ENCODE assay signal across 10 cellular contexts in genomic region chr6:37489697-37490336, GRCh38. TPM values are rescaled to one million over a fixed set of nuclear protein-coding genes. Genes with fewer than 3 reads are reported as not detected.
A peak's percentile ranks its signal among the peaks of the same experiment; 100 is the strongest.
DNase-seq lines count a peak whose midpoint lies in the region; ATAC-seq, FAIRE-seq and TF ChIP-seq lines count a peak whose summit lies in the region.
"Had no signal": no experiment of that assay in that cellular context is flagged by ENCODE, and none has a peak within 500 bp of the region (broad histone marks: within the 10 kb centered on the region; RNA-seq: fewer than 3 reads in every experiment).

No MANE protein-coding gene starts in this region.

- TF ChIP-seq POLR2A in K562 (conservative IDR thresholded peaks at IDR 0.05) = no peak

- no peaks in the 10 kb centered on the region for H3K79me2 ChIP-seq in K562 (ENCODE audit: control insufficient read depth, insufficient read depth, low read length)

- no peak overlapping the region for H3K4me2 ChIP-seq in K562 (ENCODE audit: insufficient read depth, low read length)

- no peak overlapping the region for H2AFZ ChIP-seq in K562 (ENCODE audit: low read depth, low read length)

- H3K4me3 ChIP-seq in K562 = no peak overlapping the region

- no peak for TF ChIP-seq EP300 in K562 (IDR thresholded peaks at IDR 0.05; ENCODE audit: low read length)

- H3K36me3 Mint-ChIP-seq in natural killer cell = no peaks in the 10 kb centered on the region

- TF ChIP-seq CTCF in K562 (IDR thresholded peaks at IDR 0.05 in 2 of 3, conservative IDR thresholded peaks at IDR 0.05 in 1 of 3; ENCODE audit: insufficient read depth in 2 of 3, low read depth in 1 of 3, low read length in 3 of 3) = peak; percentile 41 to 49 (median 48); a peak in 5 of 6 replicates
- no peak for TF ChIP-seq CTCF in natural killer cell (IDR thresholded peaks at IDR 0.05)

- no peak for FAIRE-seq in K562 (lab: Jason Lieb, UNC)
- FAIRE-seq: A204.1 had no signal

- H3K4me1 ChIP-seq in K562 (replicated peaks in 1 of 2; ENCODE audit: control insufficient read depth in 2 of 2, insufficient read depth in 2 of 2, low read length in 2 of 2) = peaks cover 6 to 29% of the 10 kb centered on the region in 2 experiments; a peak in 4 of 5 replicates

- ATAC-seq in K562 (peak; percentile 55), natural killer cell (peak; percentile 45 to 65 (median 65))

- TF ChIP-seq RAD21 in K562 (CRISPR knock-in tag; conservative IDR thresholded peaks at IDR 0.05 in 1 of 2, IDR thresholded peaks at IDR 0.05 in 1 of 2) = peak in 1 of 2 experiments; percentile 37; a peak in 1 of 4 replicates

- DNase-seq in NCI-H1092 treated with DMSO at 0.1 percent for 48 hours (lab: John Stamatoyannopoulos, UW) (peak; percentile 47), NCI-H1092 (lab: John Stamatoyannopoulos, UW) (no peak), NAMALWA (ENCODE audit: low spot score) (peak; percentile 44), K562 (ENCODE audit: extremely low read depth in 1 of 4, low spot score in 3 of 4) (peak in 2 of 4 experiments; percentile 50 to 51), natural killer cell (no peak), amniotic stem cell (lab: John Stamatoyannopoulos, UW) (no peak), D341Med (ENCODE audit: low spot score) (no peak), NCI-H510A (lab: John Stamatoyannopoulos, UW) (no peak)
- DNase-seq: foreskin melanocyte had no signal

- H3K27ac ChIP-seq in K562 (ENCODE audit: extremely low read depth, low read depth, low read length) = no peak overlapping the region

- CTCF ChIA-PET in K562 (lab: Yijun Ruan, JAX; ENCODE audit: low intra/inter-chr PET ratio) = interaction anchor here (0.6 kb wide), 1 partner anchor 312 kb away, joined by 3 read pairs; no protein-coding TSS in a partner anchor

- 43% methylated on average over 10 of the region's 10 CpGs for WGBS in K562 (ENCODE audit: insufficient coverage, low coverage, missing lambda C conversion rate)

- no TSS peak for BruUV-seq in K562 (replicated peaks; lab: Mats Ljungman, UMichigan)

- H3K9me3 Mint-ChIP-seq in natural killer cell = no peaks in the 10 kb centered on the region

- H3K4me3 Mint-ChIP-seq in natural killer cell = no peak overlapping the region

- peaks cover 18% of the 10 kb centered on the region; the same call in 1 of the 2 replicates for H4K20me1 ChIP-seq in K562 (replicated peaks; ENCODE audit: control insufficient read depth, insufficient read depth, low read length)

- no peaks in the 10 kb centered on the region for H3K9me3 ChIP-seq in K562 (replicated peaks; ENCODE audit: control insufficient read depth, insufficient read depth, low read depth, low read length)

- in situ Hi-C loops in K562 (cut with MboI) = no loop called here

- POLR2A ChIA-PET in K562 (lab: Yijun Ruan, JAX) = interaction anchor here (0.6 kb wide), 1 partner anchor 110 kb away, joined by 3 read pairs; no protein-coding TSS in a partner anchor

- H3K27ac Mint-ChIP-seq in natural killer cell = peak overlapping the region; percentile 86 to 88

- H3K9ac ChIP-seq in K562 (ENCODE audit: insufficient read depth in 1 of 2, low read depth in 2 of 2, low read length in 2 of 2) = peak overlapping the region in 1 of 2 experiments; percentile 46; a peak in 2 of 4 replicates

- H3K27me3 ChIP-seq in K562 (ENCODE audit: control insufficient read depth in 2 of 2, insufficient read depth in 2 of 2, low read length in 2 of 2) = no peaks in the 10 kb centered on the region

- H3K9me1 ChIP-seq in K562 (ENCODE audit: control insufficient read depth, insufficient read depth, low read length) = no peaks in the 10 kb centered on the region

- intact Hi-C loops in K562 (cut with micrococcal nuclease) (loop anchor here (5.0 to 10.0 kb wide), 2 partner anchors 163 to 465 kb away; no protein-coding TSS in a partner anchor), natural killer cell (cut with micrococcal nuclease) (no loop called here)

- H3K36me3 ChIP-seq in K562 (ENCODE audit: control insufficient read depth, insufficient read depth, low read length) = no peaks in the 10 kb centered on the region; the same call in 2 of the 3 replicates

- no peaks in the 10 kb centered on the region for H3K27me3 Mint-ChIP-seq in natural killer cell (ENCODE audit: low read depth in 2 of 2)

- peaks cover 26 to 37% of the 10 kb centered on the region in 2 donors for H3K4me1 Mint-ChIP-seq in natural killer cell

TF ChIP-seq in K562, 482 proteins besides CTCF, POLR2A, EP300 and RAD21:
- TF ChIP-seq SNRNP70 (optimal IDR thresholded peaks at IDR 0.05; ENCODE audit: low read depth, low read length) (no peak), NFIC (IDR thresholded peaks at IDR 0.05) (peak; percentile 66), POLR2G (IDR thresholded peaks at IDR 0.05; ENCODE audit: low read depth, low read length) (peak; percentile 40; the same call in 1 of the 2 replicates), ZKSCAN1 (IDR thresholded peaks at IDR 0.05; ENCODE audit: low read depth, low read length) (peak; percentile 58; the same call in 1 of the 2 replicates), SMC3 (conservative IDR thresholded peaks at IDR 0.05; ENCODE audit: insufficient read depth, low read depth, low read length) (0 out of 2 replicates have a peak, but pooled peaks have one; percentile 13), NCOR1 (IDR thresholded peaks at IDR 0.05) (no peak)

RNA-seq across cellular contexts. Expression of gene CCDC167, which starts 9.9 kb away (rescaled TPM):
- total RNA-seq in K562 (2011; cell fraction: chromatin; rRNA removed; ENCODE audit: low replicate concordance) = 2.3 and 8.0 TPM in 2 replicates
- total RNA-seq in K562 (2011; cell fraction: nucleolus; rRNA removed) = 14.3 and 16.6 TPM in 2 replicates
- total RNA-seq in K562 (2011; cell fraction: nucleoplasm; rRNA removed) = 11.5 and 13.2 TPM in 2 replicates
- total RNA-seq in K562 (2014; rRNA removed) (30.8 and 43.7 TPM in 2 replicates), K562 (2014; rRNA removed; fragmentation: Illumina TruSeq; extraction: Trizol) (28.3 and 31.8 TPM in 2 replicates), K562 (2015; rRNA removed; fragmentation: Illumina TruSeq; extraction: Trizol) (36.8 and 38.6 TPM in 2 replicates), K562 (2021) (26.0 and 26.8 TPM in 2 replicates), natural killer cell (10 to 100 TPM; 10.2 to 27.4 (median 19.4) TPM)
- polyA plus RNA-seq in K562 (2011; rRNA removed) (45.2 and 55.1 TPM in 2 replicates), K562 (2014; fragmentation: Illumina TruSeq; extraction: Trizol) (63.1 and 73.7 TPM in 2 replicates), K562 (2014; fragmentation: Nextera tagmentation; extraction: Ambion mirVana) (100 to 1,000 TPM in 1 of 2 experiments, 10 to 100 TPM in 1; 85.0 to 114 TPM), K562 (2014; rRNA removed) (40.5 and 45.9 TPM in 2 replicates)
- polyA plus RNA-seq in K562 (2011; cell fraction: cytosol; rRNA removed) = 63.9 and 67.1 TPM in 2 replicates
- polyA plus RNA-seq in K562 (2011; cell fraction: nucleus; rRNA removed) = 19.8 and 25.9 TPM in 2 replicates
- polyA plus RNA-seq in K562 (2012) = 45.2 and 53.6 TPM in 2 replicates
- 12.1 and 13.5 TPM in 2 replicates for polyA minus RNA-seq in K562 (2011; rRNA and poly(A)+ RNA removed)
- 12.3 and 12.8 TPM in 2 replicates for polyA minus RNA-seq in K562 (2011; cell fraction: cytosol; rRNA and poly(A)+ RNA removed)
- polyA minus RNA-seq in K562 (2011; cell fraction: nucleus; rRNA and poly(A)+ RNA removed) = 3.8 and 5.9 TPM in 2 replicates

RNA-seq across cellular contexts. Expression of gene CMTR1, which starts 56.8 kb away (rescaled TPM):
- 145 and 164 TPM in 2 replicates for total RNA-seq in K562 (2011; cell fraction: chromatin; rRNA removed; ENCODE audit: low replicate concordance)
- total RNA-seq in K562 (2011; cell fraction: nucleolus; rRNA removed) = 88.0 and 89.7 TPM in 2 replicates
- total RNA-seq in K562 (2011; cell fraction: nucleoplasm; rRNA removed) = 125 and 166 TPM in 2 replicates
- total RNA-seq in K562 (2014; rRNA removed) (43.9 and 49.9 TPM in 2 replicates), K562 (2014; rRNA removed; fragmentation: Illumina TruSeq; extraction: Trizol) (49.5 and 50.9 TPM in 2 replicates), K562 (2015; rRNA removed; fragmentation: Illumina TruSeq; extraction: Trizol) (49.4 and 50.4 TPM in 2 replicates), K562 (2021) (57.7 and 63.5 TPM in 2 replicates), natural killer cell (100 to 1,000 TPM in 1 of 3 donors, 10 to 100 TPM in 2; 85.0 to 111 (median 94.7) TPM)
- polyA plus RNA-seq in K562 (2011; rRNA removed) (42.6 and 48.8 TPM in 2 replicates), K562 (2014; fragmentation: Illumina TruSeq; extraction: Trizol) (60.3 and 61.9 TPM in 2 replicates), K562 (2014; fragmentation: Nextera tagmentation; extraction: Ambion mirVana) (1 to 10 TPM; 2.9 to 5.5 TPM), K562 (2014; rRNA removed) (55.3 and 55.9 TPM in 2 replicates)
- polyA plus RNA-seq in K562 (2011; cell fraction: cytosol; rRNA removed) = 26.9 and 37.2 TPM in 2 replicates
- polyA plus RNA-seq in K562 (2011; cell fraction: nucleus; rRNA removed) = 178 and 187 TPM in 2 replicates
- polyA plus RNA-seq in K562 (2012) = 43.6 and 44.4 TPM in 2 replicates
- 32.4 and 38.8 TPM in 2 replicates for polyA minus RNA-seq in K562 (2011; rRNA and poly(A)+ RNA removed)
- 14.8 and 19.9 TPM in 2 replicates for polyA minus RNA-seq in K562 (2011; cell fraction: cytosol; rRNA and poly(A)+ RNA removed)
- polyA minus RNA-seq in K562 (2011; cell fraction: nucleus; rRNA and poly(A)+ RNA removed) = 21.1 and 34.2 TPM in 2 replicates

Comparison
In these comparisons a context has a peak if more than half of its experiments do, and no peak if none do; other contexts are left out.
1. DNase-seq: peak in NCI-H1092 treated with DMSO at 0.1 percent for 48 hours (single experiment) and NAMALWA (single experiment); none in NCI-H1092 (single experiment), natural killer cell (single experiment), amniotic stem cell (single experiment), D341Med (single experiment) and NCI-H510A (single experiment).